Comparison of ENCODE assay signal across 22 cellular contexts in genomic region chr1:181726608-181727007, GRCh38.
DNase-seq lines count a peak whose midpoint lies in the region; ATAC-seq, FAIRE-seq and TF ChIP-seq lines count a peak whose summit lies in the region.
"Had no signal": no experiment of that assay in that cellular context is flagged by ENCODE, and none has a peak within 500 bp of the region (broad histone marks: within the 10 kb centered on the region; RNA-seq: fewer than 3 reads in every experiment).

No MANE protein-coding gene starts in this region.

- H3K4me3 ChIP-seq in H1 (ENCODE audit: extremely low read depth in 1 of 4, insufficient read depth in 2 of 4, low read depth in 3 of 4, low read length in 4 of 4) = no peak overlapping the region
- H3K4me3 ChIP-seq: GM12878, GM23338, MG63, SK-N-MC had no signal

- POLR2A ChIA-PET in H1 (lab: Charles Lee; ENCODE audit: partially characterized antibody) = no interaction called here

- H2AFZ ChIP-seq in H1 (ENCODE audit: low read length) = 0 out of 2 replicates have a peak overlapping the region, but pooled peaks have one; percentile 13
- H2AFZ ChIP-seq: GM23338 had no signal

- H3K18ac ChIP-seq in H1 (ENCODE audit: extremely low read depth, low read length) = no peak overlapping the region

- H3K23me2 ChIP-seq in H1 (ENCODE audit: low read depth, low read length) = no peaks in the 10 kb centered on the region

- no peak overlapping the region for H4K8ac ChIP-seq in H1 (ENCODE audit: extremely low read depth, insufficient read depth, low read length)

- no peak for FAIRE-seq in H1 (lab: Jason Lieb, UNC)
- FAIRE-seq: GM12878, GM19239 had no signal

- no peak overlapping the region for H4K91ac ChIP-seq in H1 (replicated peaks; ENCODE audit: insufficient read length, low read length)

- TF ChIP-seq RAD21 in H1 (IDR thresholded peaks at IDR 0.05 in 1 of 2, conservative IDR thresholded peaks at IDR 0.05 in 1 of 2; ENCODE audit: low read depth in 2 of 2, low read length in 2 of 2) = no peak

- no peaks in the 10 kb centered on the region for H3K36me3 ChIP-seq in H1 (ENCODE audit: control insufficient read depth in 2 of 4, insufficient read depth in 4 of 4, low read length in 3 of 4)
- H3K36me3 ChIP-seq: MG63 had no signal

- H3K9me3 ChIP-seq in H1 (ENCODE audit: insufficient read depth in 2 of 2, low read depth in 1 of 2, low read length in 1 of 2) = no peaks in the 10 kb centered on the region
- H3K9me3 ChIP-seq: MG63 had no signal

- no peak for TF ChIP-seq POLR2A in H1 (IDR thresholded peaks at IDR 0.05; ENCODE audit: control extremely low read depth in 1 of 2, low read depth in 2 of 2, low read length in 2 of 2)

- DNase-seq in DMS53 (lab: John Stamatoyannopoulos, UW) (peak; percentile 17), DMS53 treated with DMSO at 0.1 percent for 48 hours (lab: John Stamatoyannopoulos, UW; ENCODE audit: unreplicated experiment) (no peak), NCI-H1417 (lab: John Stamatoyannopoulos, UW) (peak; percentile 43 to 88 (median 76)), NCI-H774 (lab: John Stamatoyannopoulos, UW) (peak; percentile 49), H1 (ENCODE audit: low read depth in 1 of 2, low spot score in 2 of 2) (no peak), mesenteric fat pad (ENCODE audit: low spot score) (no peak), NCI-H2107 treated with DMSO at 0.1 percent for 48 hours (lab: John Stamatoyannopoulos, UW; ENCODE audit: unreplicated experiment) (no peak)
- DNase-seq: EL, Kasumi-1, MG63, NCI-H1930, NCI-H345, NCI-H526 treated with DMSO at 0.1 percent for 48 hours, OCI-M1, Right ventricle myocardium superior had no signal

- no peak overlapping the region for H2BK20ac ChIP-seq in H1 (ENCODE audit: low read length)

- H3K23ac ChIP-seq in H1 (ENCODE audit: insufficient read length) = no peak overlapping the region

- no peak overlapping the region for H4K5ac ChIP-seq in H1 (ENCODE audit: insufficient read length, low read depth, low read length)

- no peak overlapping the region for H3K4ac ChIP-seq in H1 (replicated peaks; ENCODE audit: insufficient read length, low read depth, low read length)

- no peak for ATAC-seq in GM18520 (IDR thresholded peaks at IDR 0.05; ENCODE audit: unreplicated experiment)
- ATAC-seq: GM12878, GM23338, HCT116 had no signal

- no peak overlapping the region for H2BK120ac ChIP-seq in H1 (replicated peaks; ENCODE audit: low read depth, low read length)

- H3K27me3 ChIP-seq in H1 (replicated peaks in 1 of 4; ENCODE audit: control insufficient read depth in 3 of 4, extremely low read depth in 1 of 4, insufficient read depth in 3 of 4, low read length in 3 of 4) = no peaks in the 10 kb centered on the region

- no peak overlapping the region for H3K14ac ChIP-seq in H1 (ENCODE audit: insufficient read length)

- CTCF ChIA-PET in H1 (lab: Charles Lee; ENCODE audit: partially characterized antibody) = interaction anchor here (1.2 to 2.8 kb wide), 4 partner anchors 9 to 210 kb away, joined by 4 to 12 read pairs (median 8); no protein-coding TSS in a partner anchor

- H2BK5ac ChIP-seq in H1 (ENCODE audit: low read depth, low read length) = no peak overlapping the region

- TF ChIP-seq EP300 in H1 (IDR thresholded peaks at IDR 0.05; ENCODE audit: borderline replicate concordance in 1 of 2, low read depth in 2 of 2, low read length in 2 of 2) = no peak

- no peak overlapping the region for H3K27ac ChIP-seq in H1 (ENCODE audit: low read depth, low read length)
- H3K27ac ChIP-seq: 22Rv1, SK-N-MC had no signal

- H4K20me1 ChIP-seq in H1 (replicated peaks in 1 of 2; ENCODE audit: control insufficient read depth in 1 of 2, insufficient read depth in 2 of 2, low read length in 2 of 2) = no peaks in the 10 kb centered on the region

- no peaks in the 10 kb centered on the region; a peak in 1 of 7 replicates for H3K4me1 ChIP-seq in H1 (replicated peaks in 1 of 4; ENCODE audit: control insufficient read depth in 3 of 4, insufficient read depth in 4 of 4, low read length in 3 of 4)

- no peak for TF ChIP-seq CTCF in H1 (IDR thresholded peaks at IDR 0.05; ENCODE audit: control extremely low read depth in 1 of 3, insufficient read depth in 1 of 3, low read depth in 1 of 3, low read length in 3 of 3)

- 84% methylated on average over 4 of the region's 4 CpGs; no CpG with 5 or more reads in 1 of the 2 experiments for WGBS in H1 (ENCODE audit: extremely low coverage in 1 of 2, insufficient coverage in 1 of 2, insufficient read length in 1 of 2, insufficient replicate concordance in 2 of 2, low coverage in 1 of 2, low lambda C conversion rate in 2 of 2, missing lambda C conversion rate in 1 of 2), 2 experiments

- H2AK5ac ChIP-seq in H1 (ENCODE audit: low read depth, low read length) = no peak overlapping the region

- no peak overlapping the region for H2BK15ac ChIP-seq in H1 (ENCODE audit: low read length)

- H3K79me2 ChIP-seq in H1 (ENCODE audit: control insufficient read depth in 1 of 2, insufficient read depth in 2 of 2, low read length in 2 of 2) = no peaks in the 10 kb centered on the region

- H3K9ac ChIP-seq in H1 (replicated peaks in 1 of 4; ENCODE audit: extremely low read depth in 1 of 4, low read depth in 3 of 4, low read length in 3 of 4) = no peak overlapping the region

- no peak overlapping the region for H2BK12ac ChIP-seq in H1 (ENCODE audit: low read depth, low read length)

- no peak overlapping the region for H3K56ac ChIP-seq in H1 (replicated peaks; ENCODE audit: insufficient read length, low read depth, low read length)

- H3K79me1 ChIP-seq in H1 (ENCODE audit: low read depth, low read length) = no peaks in the 10 kb centered on the region

- no peak overlapping the region for H3K4me2 ChIP-seq in H1 (ENCODE audit: insufficient read depth in 1 of 2, low read depth in 2 of 2, low read length in 2 of 2)
- H3K4me2 ChIP-seq: GM23338 had no signal

TF ChIP-seq in H1, 55 proteins besides CTCF, POLR2A, EP300 and RAD21:
- TF ChIP-seq MAX (IDR thresholded peaks at IDR 0.05) (no peak), SP1 (IDR thresholded peaks at IDR 0.05; ENCODE audit: low read depth, low read length) (no peak), SIX5 (IDR thresholded peaks at IDR 0.05; ENCODE audit: low read depth, low read length) (no peak), E2F6 (IDR thresholded peaks at IDR 0.05) (no peak), NANOG (IDR thresholded peaks at IDR 0.05; ENCODE audit: insufficient read depth, low read depth, low read length, poor library complexity, severe bottlenecking) (no peak), CEBPB (IDR thresholded peaks at IDR 0.05; ENCODE audit: low read depth, low read length) (no peak), BRCA1 (IDR thresholded peaks at IDR 0.05; ENCODE audit: low read depth, low read length) (no peak), EZH2 (IDR thresholded peaks at IDR 0.05; ENCODE audit: low read depth, low read length, severe bottlenecking) (no peak), CREB1 (IDR thresholded peaks at IDR 0.05) (no peak), JUN (IDR thresholded peaks at IDR 0.05; ENCODE audit: low read depth, low read length) (no peak), POLR2AphosphoS5 (IDR thresholded peaks at IDR 0.05; ENCODE audit: low read depth, low read length) (no peak), GTF2F1 (IDR thresholded peaks at IDR 0.05; ENCODE audit: borderline replicate concordance, low read depth, low read length) (no peak), RXRA (IDR thresholded peaks at IDR 0.05; ENCODE audit: insufficient read depth, low read depth, low read length) (no peak), ATF3 (IDR thresholded peaks at IDR 0.05; ENCODE audit: insufficient read depth, low read depth, low read length) (no peak), ASH2L (IDR thresholded peaks at IDR 0.05; ENCODE audit: low read length) (no peak), CHD1 (IDR thresholded peaks at IDR 0.05; ENCODE audit: low read depth, low read length) (no peak), BCL11A (IDR thresholded peaks at IDR 0.05; ENCODE audit: low read depth in 2 of 2, low read length in 2 of 2) (no peak), RFX5 (IDR thresholded peaks at IDR 0.05; ENCODE audit: borderline replicate concordance, low read depth, low read length) (no peak), SIN3A (conservative IDR thresholded peaks at IDR 0.05 in 1 of 2, IDR thresholded peaks at IDR 0.05 in 1 of 2; ENCODE audit: low read depth in 1 of 2, low read length in 2 of 2) (no peak), SUZ12 (IDR thresholded peaks at IDR 0.05; ENCODE audit: low read length) (no peak)
TF ChIP-seq in H1: peak in this region for 0.

Comparison
In these comparisons a context has a peak if more than half of its experiments do, and no peak if none do; other contexts are left out.
1. DNase-seq: peak in DMS53 (single experiment), NCI-H1417 (3 of 3) and NCI-H774 (single experiment); none in DMS53 treated with DMSO at 0.1 percent for 48 hours (single experiment), H1 (0 of 2), mesenteric fat pad (single experiment) and NCI-H2107 treated with DMSO at 0.1 percent for 48 hours (single experiment).